ENCODE assay signal across 8 cellular contexts in genomic region chr5:33300209-33300742, GRCh38.
A peak's percentile ranks its signal among the peaks of the same experiment; 100 is the strongest.
DNase-seq lines count a peak whose midpoint lies in the region; ATAC-seq, FAIRE-seq and TF ChIP-seq lines count a peak whose summit lies in the region.

No MANE protein-coding gene starts in this region.

- H3K36me3 Mint-ChIP-seq in activated T-helper 1 cell treated with anti-CD3 and anti-CD28 coated beads, Interleukin-12 subunit alpha, Interleukin-12 subunit beta, Interleukin-2, Interleukin-4 antibody, amounts not matched to agents 30 ng/mL and 10 ng/mL and 1 ng/mL, durations not matched to agents 14 hours and 24 hours and 36 hours (ENCODE audit: low read depth) = no peaks in the 10 kb centered on the region

- 12 to 15% methylated on average over 3 of the region's 3 CpGs for WGBS in pancreas, 2 donors

- H3K27me3 Mint-ChIP-seq in activated T-helper 1 cell treated with anti-CD3 and anti-CD28 coated beads, Interleukin-12 subunit alpha, Interleukin-12 subunit beta, Interleukin-2, Interleukin-4 antibody, amounts not matched to agents 30 ng/mL and 10 ng/mL and 1 ng/mL, durations not matched to agents 14 hours and 24 hours and 36 hours (ENCODE audit: insufficient read depth) = peaks cover 3% of the 10 kb centered on the region

- intact Hi-C loops in Right ventricle myocardium superior (cut with DNase I) = no loop called here
- intact Hi-C loops in cardiac septum (cut with DNase I) = no loop called here
- intact Hi-C loops in activated T-helper 1 cell treated with anti-CD3 and anti-CD28 coated beads, Interleukin-12 subunit alpha, Interleukin-12 subunit beta, Interleukin-2, Interleukin-4 antibody, amounts not matched to agents 30 ng/mL and 10 ng/mL and 1 ng/mL, durations not matched to agents 14 hours and 24 hours and 36 hours (cut with micrococcal nuclease) = loop anchor here (1.0 to 5.0 kb wide), 3 partner anchors 63 to 858 kb away; partner anchors contain the start of genes TARS1 and ZFR
- intact Hi-C loops in pancreas (cut with DNase I) = no loop called here

- DNase-seq in Right ventricle myocardium superior (no peak), cardiac septum (ENCODE audit: low spot score) (no peak), pancreas (no peak), Peyer's patch (no peak), EL (no peak)
- no peak for DNase-seq in activated T-helper 1 cell treated with anti-CD3 and anti-CD28 coated beads, Interleukin-12 subunit alpha, Interleukin-12 subunit beta, Interleukin-2, Interleukin-4 antibody, amounts not matched to agents 30 ng/mL and 10 ng/mL and 1 ng/mL, durations not matched to agents 14 hours and 24 hours and 36 hours (ENCODE audit: low spot score)
- no peak for DNase-seq in stimulated activated CD4-positive, alpha-beta T cell treated with anti-CD3 and anti-CD28 coated beads, Interleukin-4, amount 100 ng/mL, for 24 hours

- H3K4me3 Mint-ChIP-seq in activated T-helper 1 cell treated with anti-CD3 and anti-CD28 coated beads, Interleukin-12 subunit alpha, Interleukin-12 subunit beta, Interleukin-2, Interleukin-4 antibody, amounts not matched to agents 30 ng/mL and 10 ng/mL and 1 ng/mL, durations not matched to agents 14 hours and 24 hours and 36 hours = no peak overlapping the region

- H3K9me3 Mint-ChIP-seq in activated T-helper 1 cell treated with anti-CD3 and anti-CD28 coated beads, Interleukin-12 subunit alpha, Interleukin-12 subunit beta, Interleukin-2, Interleukin-4 antibody, amounts not matched to agents 30 ng/mL and 10 ng/mL and 1 ng/mL, durations not matched to agents 14 hours and 24 hours and 36 hours = no peaks in the 10 kb centered on the region

- TF ChIP-seq CTCF in pancreas (IDR thresholded peaks at IDR 0.05) (no peak), Peyer's patch (IDR thresholded peaks at IDR 0.05) (no peak)

- ATAC-seq in Right ventricle myocardium superior (ENCODE audit: poor library complexity) (peak; percentile 74), HG03159 (IDR thresholded peaks at IDR 0.05; ENCODE audit: unreplicated experiment) (peak; percentile 75), pancreas (peak in 3 of 4 donors; percentile 8 to 82 (median 70))

- H3K9me3 ChIP-seq in pancreas = no peaks in the 10 kb centered on the region
- no peaks in the 10 kb centered on the region for H3K9me3 ChIP-seq in Peyer's patch

- peak overlapping the region; percentile 24 for H3K27ac Mint-ChIP-seq in activated T-helper 1 cell treated with anti-CD3 and anti-CD28 coated beads, Interleukin-12 subunit alpha, Interleukin-12 subunit beta, Interleukin-2, Interleukin-4 antibody, amounts not matched to agents 30 ng/mL and 10 ng/mL and 1 ng/mL, durations not matched to agents 14 hours and 24 hours and 36 hours

- FAIRE-seq in pancreas (lab: Jason Lieb, UNC) = no peak

- H3K4me1 ChIP-seq in pancreas (no peaks in the 10 kb centered on the region), Peyer's patch (no peaks in the 10 kb centered on the region)

- peaks cover 9% of the 10 kb centered on the region for H3K4me1 Mint-ChIP-seq in activated T-helper 1 cell treated with anti-CD3 and anti-CD28 coated beads, Interleukin-12 subunit alpha, Interleukin-12 subunit beta, Interleukin-2, Interleukin-4 antibody, amounts not matched to agents 30 ng/mL and 10 ng/mL and 1 ng/mL, durations not matched to agents 14 hours and 24 hours and 36 hours (ENCODE audit: low read depth)

- H3K27me3 ChIP-seq in pancreas (no peaks in the 10 kb centered on the region), Peyer's patch (no peaks in the 10 kb centered on the region)

- TF ChIP-seq POLR2A in Peyer's patch (IDR thresholded peaks at IDR 0.05) = no peak

- H3K4me3 ChIP-seq in pancreas = no peak overlapping the region
- no peak overlapping the region for H3K4me3 ChIP-seq in Peyer's patch

- H3K36me3 ChIP-seq in pancreas = no peaks in the 10 kb centered on the region
- no peaks in the 10 kb centered on the region for H3K36me3 ChIP-seq in Peyer's patch

- H3K27ac ChIP-seq in pancreas (no peak overlapping the region), Peyer's patch (no peak overlapping the region)
